Comparison of ENCODE assay signal across 2 cellular contexts in genomic region chr17:58325976-58326468, GRCh38.
TF ChIP-seq lines count a peak whose summit lies in the region.

No MANE protein-coding gene starts in this region.

TF ChIP-seq in WTC11, 78 proteins besides CTCF, POLR2A, EP300 and RAD21 (continues in another document):
- TF ChIP-seq USF2 (CRISPR knock-in tag; IDR thresholded peaks at IDR 0.05), result no peak
- no peak for TF ChIP-seq ZBTB43 (CRISPR knock-in tag; IDR thresholded peaks at IDR 0.05)
- TF ChIP-seq SMAD3 (CRISPR knock-in tag; IDR thresholded peaks at IDR 0.05; ENCODE audit: borderline replicate concordance), result no peak
- no peak for TF ChIP-seq ZNF121 (CRISPR knock-in tag; IDR thresholded peaks at IDR 0.05)
- TF ChIP-seq FOXK1 (CRISPR knock-in tag; IDR thresholded peaks at IDR 0.05), result no peak
- no peak for TF ChIP-seq MXD4 (CRISPR knock-in tag; IDR thresholded peaks at IDR 0.05; ENCODE audit: borderline replicate concordance)
- TF ChIP-seq ZSCAN18 (CRISPR knock-in tag; IDR thresholded peaks at IDR 0.05), result no peak
- no peak for TF ChIP-seq EMX1 (CRISPR knock-in tag; IDR thresholded peaks at IDR 0.05)
- no peak for TF ChIP-seq HMGA2 (CRISPR knock-in tag; IDR thresholded peaks at IDR 0.05)
- no peak for TF ChIP-seq ATF1 (CRISPR knock-in tag; IDR thresholded peaks at IDR 0.05)
- no peak for TF ChIP-seq E2F1 (CRISPR knock-in tag; IDR thresholded peaks at IDR 0.05)
- no peak for TF ChIP-seq IRF2 (CRISPR knock-in tag; IDR thresholded peaks at IDR 0.05; ENCODE audit: borderline replicate concordance, low read depth)
- no peak for TF ChIP-seq ZNF532 (CRISPR knock-in tag; IDR thresholded peaks at IDR 0.05; ENCODE audit: borderline replicate concordance)
- no peak for TF ChIP-seq ATF6 (CRISPR knock-in tag; IDR thresholded peaks at IDR 0.05)

TF ChIP-seq in HepG2, 621 proteins besides CTCF, POLR2A, EP300 and RAD21:
- TF ChIP-seq ZNF878 (CRISPR knock-in tag; IDR thresholded peaks at IDR 0.05) (no peak), ZNF770 (CRISPR knock-in tag; IDR thresholded peaks at IDR 0.05) (peak; percentile 52; the same call in 1 of the 2 replicates), PAXIP1 (CRISPR knock-in tag; conservative IDR thresholded peaks at IDR 0.05) (no peak), ZBTB26 (CRISPR knock-in tag; IDR thresholded peaks at IDR 0.05; ENCODE audit: borderline replicate concordance) (peak; percentile 78), ZSCAN29 (CRISPR knock-in tag; conservative IDR thresholded peaks at IDR 0.05) (no peak), ZNF256 (CRISPR knock-in tag; conservative IDR thresholded peaks at IDR 0.05) (no peak), GABPA (IDR thresholded peaks at IDR 0.05; ENCODE audit: low read depth, low read length) (no peak), GABPA (CRISPR knock-in tag; IDR thresholded peaks at IDR 0.05; ENCODE audit: low read depth) (no peak), ETV5 (CRISPR knock-in tag; IDR thresholded peaks at IDR 0.05; ENCODE audit: borderline replicate concordance) (no peak), ZNF740 (CRISPR knock-in tag; IDR thresholded peaks at IDR 0.05) (no peak), REST (IDR thresholded peaks at IDR 0.05; ENCODE audit: borderline replicate concordance in 1 of 2, low read depth in 1 of 2, low read length in 2 of 2) (peak in 1 of 2 experiments; percentile 36; a peak in 1 of 4 replicates), ZBTB2 (CRISPR knock-in tag; IDR thresholded peaks at IDR 0.05; ENCODE audit: low read depth) (no peak), NCOR1 (IDR thresholded peaks at IDR 0.05; ENCODE audit: borderline replicate concordance, low read length) (no peak), SMAD1 (CRISPR knock-in tag; IDR thresholded peaks at IDR 0.05; ENCODE audit: borderline replicate concordance, low read depth) (no peak)
